17 cellular contexts compared by ENCODE assay signal in genomic region chr11:119796363-119797060, GRCh38.
"Had no signal": no experiment of that assay in that cellular context is flagged by ENCODE, and none has a peak within 500 bp of the region (broad histone marks: within the 10 kb centered on the region; RNA-seq: fewer than 3 reads in every experiment).

No MANE protein-coding gene starts in this region.

- H3K4me1 Mint-ChIP-seq: naive B cell had no signal

- H3K9me3 ChIP-seq: breast epithelium, esophagus squamous epithelium, suprapubic skin had no signal

- H3K27ac ChIP-seq: breast epithelium, esophagus squamous epithelium, suprapubic skin had no signal

- H3K27me3 ChIP-seq: breast epithelium had no signal

- H3K36me3 ChIP-seq: breast epithelium, esophagus squamous epithelium, suprapubic skin had no signal

- H3K4me3 ChIP-seq: breast epithelium, esophagus squamous epithelium, suprapubic skin had no signal

- H3K4me3 Mint-ChIP-seq: activated T-cell treated with anti-CD3 and anti-CD28 coated beads, Interleukin-2, amount 50 U/mL, for 24 hours; naive B cell; T-helper 2 cell treated with Interferon-gamma antibody and Interleukin-4, amounts not matched to agents 5 μg/mL and 100 μg/mL, for 36 hours had no signal

- H3K9me3 Mint-ChIP-seq: activated naive CD4-positive, alpha-beta T cell treated with anti-CD3 and anti-CD28 coated beads, Interleukin-2, amount 50 U/mL, for 72 hours; activated T-cell treated with anti-CD3 and anti-CD28 coated beads, Interleukin-2, amount 50 U/mL, for 24 hours; naive B cell; T-helper 2 cell treated with Interferon-gamma antibody and Interleukin-4, amounts not matched to agents 5 μg/mL and 100 μg/mL, for 36 hours had no signal

- DNase-seq: activated effector memory CD4-positive, alpha-beta T cell treated with Interleukin-2 at 50 U/mL for 16 hours; activated T-cell treated with anti-CD3 and anti-CD28 coated beads, Interleukin-2, amount 50 U/mL, for 24 hours; amniotic stem cell; esophagus squamous epithelium; foreskin fibroblast; head of caudate nucleus; kidney glomerular epithelial cell; midbrain; naive B cell; stimulated activated CD4-positive, alpha-beta T cell treated with anti-CD3 and anti-CD28 coated beads, Interleukin-2, amount 100 ng/mL, for 48 hours; stimulated activated naive CD8-positive, alpha-beta T cell treated with anti-CD3 and anti-CD28 coated beads, Interleukin-15, Interleukin-2, amounts not matched to agents 100 U/mL and 50 U/mL, for 24 hours; SW 1271 had no signal

- H3K4me1 ChIP-seq: breast epithelium had no signal

- H3K36me3 Mint-ChIP-seq: activated naive CD4-positive, alpha-beta T cell treated with anti-CD3 and anti-CD28 coated beads, Interleukin-2, amount 50 U/mL, for 72 hours; naive B cell had no signal

- ATAC-seq: activated CD4-positive, CD25-positive, alpha-beta regulatory T cell treated with anti-CD3 and anti-CD28 coated beads, Interleukin-2, amount 50 U/mL, for 24 hours; activated naive CD4-positive, alpha-beta T cell treated with anti-CD3 and anti-CD28 coated beads, Interleukin-2, amount 50 U/mL, for 72 hours; stimulated activated naive CD8-positive, alpha-beta T cell treated with anti-CD3 and anti-CD28 coated beads, Interleukin-15, Interleukin-2, amounts not matched to agents 100 U/mL and 50 U/mL, for 24 hours had no signal

- H3K27ac Mint-ChIP-seq: activated naive CD4-positive, alpha-beta T cell treated with anti-CD3 and anti-CD28 coated beads, Interleukin-2, amount 50 U/mL, for 72 hours; activated T-cell treated with anti-CD3 and anti-CD28 coated beads, Interleukin-2, amount 50 U/mL, for 24 hours; T-helper 2 cell treated with Interferon-gamma antibody and Interleukin-4, amounts not matched to agents 5 μg/mL and 100 μg/mL, for 36 hours had no signal
